Comparison of ENCODE assay signal across 8 cellular contexts in the genomic region with DNA sequence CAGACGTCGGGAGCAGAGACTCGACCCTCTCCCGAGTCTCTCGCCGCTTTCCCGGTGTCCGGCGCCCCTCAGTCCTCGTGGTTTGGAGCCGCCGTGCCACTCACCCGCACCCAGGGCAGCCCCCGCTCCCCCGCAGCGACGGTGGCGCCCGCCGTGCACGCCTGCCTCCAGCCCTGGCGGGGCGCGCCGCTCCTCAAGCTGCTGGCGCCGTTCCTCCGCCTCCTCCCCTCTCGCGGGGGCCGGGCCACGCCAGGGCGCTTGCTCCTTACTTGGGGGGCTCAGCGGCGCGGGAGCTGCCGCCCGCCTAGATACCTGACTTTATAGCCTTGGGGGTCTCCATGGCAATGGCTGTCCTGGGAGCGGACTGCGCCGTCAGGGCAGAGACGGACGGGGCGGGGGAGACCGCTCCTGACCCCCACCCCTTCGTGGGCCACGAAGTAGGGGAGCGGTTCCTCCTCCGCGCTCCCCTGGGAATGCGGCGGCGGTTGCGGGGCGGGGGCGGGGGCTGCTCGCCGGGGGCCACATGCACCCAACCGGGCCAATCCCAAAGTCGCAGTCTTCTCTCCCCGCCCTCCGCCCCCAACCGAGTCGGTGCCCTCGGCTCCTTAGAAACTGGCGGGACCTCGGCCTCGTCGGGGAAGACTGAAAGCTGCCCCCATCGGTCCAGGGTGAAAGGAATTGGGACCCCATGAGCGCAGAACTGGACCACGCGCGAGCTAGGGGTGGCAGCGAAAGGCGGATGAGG. TPM values are rescaled to one million over a fixed set of nuclear protein-coding genes. Genes with fewer than 3 reads are reported as not detected.
DNase-seq lines count a peak whose midpoint lies in the region; ATAC-seq and TF ChIP-seq lines count a peak whose summit lies in the region.

Gene ANKRD63, minus strand, starts transcription at position 195 of the 745 bp plus-strand sequence. CDS start 478 bp downstream, outside the sequence.

- no peak for TF ChIP-seq CTCF in foreskin fibroblast (IDR thresholded peaks at IDR 0.05; ENCODE audit: low read depth, low read length)

- ATAC-seq in GM19035 (IDR thresholded peaks at IDR 0.05; ENCODE audit: unreplicated experiment), result no peak
- no peak for ATAC-seq in GM19463 (IDR thresholded peaks at IDR 0.05; ENCODE audit: unreplicated experiment)

- in situ Hi-C loops in G401 (cut with HindIII; ENCODE audit: low sequenced_read_pairs), result no loop called here

- DNase-seq in G401 (ENCODE audit: low spot score) (no peak), foreskin fibroblast (peak in 1 of 2 donors; percentile 32), retina (peak; percentile 63)
- DNase-seq in Jurkat, Clone E6-1 (ENCODE audit: low read depth, low spot score), result no peak
- peak; percentile 75 for DNase-seq in activated CD8-positive, alpha-beta memory T cell treated with anti-CD3 and anti-CD28 coated beads, Interleukin-2, amount 50 U/mL, for 48 hours
- no peak for DNase-seq in NK-92 treated with Interleukin-12 subunit alpha and Interleukin-12 subunit beta, amount 100 ng/mL, for 24 hours (lab: John Stamatoyannopoulos, UW)

- H3K4me3 ChIP-seq in Jurkat, Clone E6-1 (ENCODE audit: low read length), result peak within 1 kb of the TSS; percentile 51
- H3K4me3 ChIP-seq in foreskin fibroblast (ENCODE audit: low read depth in 1 of 2, low read length in 2 of 2), result peak within 1 kb of the TSS; percentile 35 to 42

RNA-seq across cellular contexts. Expression of gene ANKRD63, which starts in this region (rescaled TPM):
- 8.4 and 14.9 TPM in 2 replicates for total RNA-seq in G401 (2014; rRNA removed; shearing (Covaris generic))
- not detected for polyA plus RNA-seq in Jurkat, Clone E6-1 (2012; ENCODE audit: insufficient read depth, insufficient read length)

Comparison
In these comparisons a context has a peak if more than half of its experiments do, and no peak if none do; other contexts are left out.
1. DNase-seq: peak in activated CD8-positive, alpha-beta memory T cell treated with anti-CD3 and anti-CD28 coated beads, Interleukin-2, amount 50 U/mL, for 48 hours (single experiment) and retina (single experiment); none in G401 (single experiment), Jurkat, Clone E6-1 (single experiment) and NK-92 treated with Interleukin-12 subunit alpha and Interleukin-12 subunit beta, amount 100 ng/mL, for 24 hours (single experiment).